Comparison of ENCODE assay signal across 8 cellular contexts in the genomic region with DNA sequence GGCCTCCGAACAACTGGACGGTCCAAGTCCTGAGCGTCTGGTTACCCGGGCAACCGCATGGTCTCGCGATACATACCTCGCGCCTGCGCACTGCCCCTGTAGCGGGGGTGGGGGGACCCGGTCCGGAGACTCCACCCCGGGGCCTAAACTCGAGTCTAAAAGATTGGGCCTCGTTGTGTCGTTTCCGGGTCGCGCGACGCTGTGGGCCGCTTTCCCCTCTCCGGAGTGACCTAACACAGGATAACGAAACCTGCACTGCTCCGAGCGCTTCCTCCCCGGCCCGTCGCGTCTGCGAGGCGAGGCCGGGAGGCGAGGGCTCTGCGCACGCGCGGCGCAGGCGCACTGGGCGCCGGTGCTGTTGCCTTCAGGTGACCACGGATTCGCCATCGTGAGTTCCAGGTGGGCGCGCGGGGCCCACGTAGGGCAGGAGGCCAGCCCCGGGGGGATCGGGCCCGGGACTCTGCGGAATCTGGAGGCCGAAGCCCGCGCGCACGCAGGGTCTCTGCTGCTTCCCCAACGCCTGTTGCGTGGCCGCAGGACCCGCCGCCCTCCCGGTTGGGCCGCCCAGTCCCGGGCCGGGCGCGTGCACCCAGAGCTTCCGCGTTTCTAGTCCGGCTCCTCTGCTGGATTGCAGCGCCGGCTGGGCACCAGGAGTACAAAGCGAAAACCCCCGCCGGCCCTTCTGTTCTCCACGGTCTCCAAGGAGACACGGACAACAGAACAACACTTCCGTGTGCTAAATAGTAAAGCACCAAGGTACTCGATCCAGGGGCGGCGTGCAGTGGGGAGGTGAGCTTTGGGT. TPM values are rescaled to one million over a fixed set of nuclear protein-coding genes. Genes with fewer than 3 reads are reported as not detected.
DNase-seq lines count a peak whose midpoint lies in the region; ATAC-seq, FAIRE-seq and TF ChIP-seq lines count a peak whose summit lies in the region.

TSS of gene RPP38 (plus strand) at position 345 of the 802 bp plus-strand sequence. CDS start 5,960 bp downstream, outside the sequence.

- 0 to 1% methylated on average over 71 to 84 of the region's 84 CpGs for WGBS in pancreas, 2 donors
- 0% methylated on average over 24 to 27 of the region's 84 CpGs for WGBS in thyroid gland, 2 donors

- H3K27ac ChIP-seq in pancreas = peak within 1 kb of the TSS; percentile 93 to 97 (median 96)
- peak within 1 kb of the TSS; percentile 93 to 100 (median 96) for H3K27ac ChIP-seq in thyroid gland

- no peaks in the 10 kb centered on the region for H3K27me3 ChIP-seq in pancreas
- H3K27me3 ChIP-seq in thyroid gland = no peaks in the 10 kb centered on the region

- peak within 1 kb of the TSS; percentile 99 for H3K4me3 ChIP-seq in GM12875 (ENCODE audit: low read depth, low read length)
- peak within 1 kb of the TSS; percentile 79 to 98 (median 93) for H3K4me3 ChIP-seq in pancreas
- H3K4me3 ChIP-seq in thyroid gland (replicated peaks in 1 of 3) = peak within 1 kb of the TSS; percentile 90 to 99 (median 98)

- peak; percentile 24 to 86 for TF ChIP-seq POLR2A in thyroid gland (IDR thresholded peaks at IDR 0.05)

- H3K4me1 ChIP-seq in pancreas (peaks cover 0 to 21% (median 16%) of the 10 kb centered on the region in 3 donors), thyroid gland (peaks cover 19 to 27% of the 10 kb centered on the region in 2 donors)

- DNase-seq in NCI-H128 (lab: John Stamatoyannopoulos, UW; ENCODE audit: unreplicated experiment) = peak; percentile 73
- DNase-seq in SW 1271 (lab: John Stamatoyannopoulos, UW) = peak; percentile 85 to 93
- peak; percentile 92 for DNase-seq in activated naive CD8-positive, alpha-beta T cell treated with anti-CD3 and anti-CD28 coated beads, Interleukin-2, amount 50 U/mL, for 16 hours (ENCODE audit: low read depth, low spot score)
- peak; percentile 98 for DNase-seq in Right ventricle myocardium superior
- peak; percentile 96 to 100 (median 98) for DNase-seq in pancreas
- DNase-seq in thyroid gland = peak; percentile 97

- H3K9me3 ChIP-seq in pancreas (no peaks in the 10 kb centered on the region), thyroid gland (no peaks in the 10 kb centered on the region)

- intact Hi-C loops in Right ventricle myocardium superior (cut with DNase I) = loop anchor here (10.0 kb wide), 1 partner anchor 142 kb away; the partner anchor contains the start of genes DCLRE1C and MEIG1
- intact Hi-C loops in pancreas (cut with DNase I) = no loop called here
- intact Hi-C loops in thyroid gland (cut with DNase I) = no loop called here

- H3K36me3 ChIP-seq in pancreas = no peaks in the 10 kb centered on the region
- H3K36me3 ChIP-seq in thyroid gland = no peaks in the 10 kb centered on the region

- ATAC-seq in HG02759 (IDR thresholded peaks at IDR 0.05; ENCODE audit: unreplicated experiment) (peak; percentile 87), Right ventricle myocardium superior (ENCODE audit: poor library complexity) (peak; percentile 99), pancreas (peak; percentile 94 to 98 (median 95))

- no peak for FAIRE-seq in pancreas (lab: Jason Lieb, UNC)

- TF ChIP-seq CTCF in GM12875 (IDR thresholded peaks at IDR 0.05; ENCODE audit: borderline replicate concordance, insufficient read depth, low read depth, low read length) (no peak), pancreas (IDR thresholded peaks at IDR 0.05) (no peak), thyroid gland (IDR thresholded peaks at IDR 0.05) (no peak)

RNA-seq across cellular contexts. Expression of gene RPP38, which starts in this region (rescaled TPM):
- total RNA-seq in Right ventricle myocardium superior (9.2 TPM), pancreas (1 to 10 TPM; 4.0 to 8.5 (median 6.5) TPM), thyroid gland (10 to 100 TPM; 17.0 to 28.5 (median 19.3) TPM)
- 10 to 100 TPM in 1 of 2 donors, 1 to 10 TPM in 1; 9.2 to 14.9 TPM for polyA plus RNA-seq in pancreas

Comparison
In these comparisons a context has a peak if more than half of its experiments do, and no peak if none do; other contexts are left out.
1. Peak in every context shown above with its lines: DNase-seq, ATAC-seq, H3K4me3 ChIP-seq and H3K27ac ChIP-seq.